Comparison of ENCODE assay signal across 1 cellular context in genomic region chr12:56041579-56042429, GRCh38.
TF ChIP-seq lines count a peak whose summit lies in the region.

Gene RPS26, plus strand, starts transcription at chr12:56041918. Its CDS starts 249 bp downstream, at chr12:56042167.

TF ChIP-seq in K562, 482 proteins besides CTCF, POLR2A, EP300 and RAD21 (continued from another document and continues in another):
- 0 out of 2 replicates have a peak, but pooled peaks have one; percentile 48 for TF ChIP-seq TCF15 (CRISPR knock-in tag; IDR thresholded peaks at IDR 0.05)
- TF ChIP-seq ZNF507 (tag; conservative IDR thresholded peaks at IDR 0.05) = no peak
- no peak for TF ChIP-seq BRCA1 (IDR thresholded peaks at IDR 0.05)
- no peak for TF ChIP-seq BRCA1 (CRISPR knock-in tag; IDR thresholded peaks at IDR 0.05)
- no peak for TF ChIP-seq PRMT5 (CRISPR knock-in tag; IDR thresholded peaks at IDR 0.05)
- peak; percentile 68 to 76 for TF ChIP-seq E2F6 (IDR thresholded peaks at IDR 0.05; ENCODE audit: borderline replicate concordance in 1 of 2, extremely low read depth in 1 of 2, insufficient read depth in 1 of 2, insufficient read length in 1 of 2, low read depth in 1 of 2, low read length in 1 of 2, poor library complexity in 1 of 2, severe bottlenecking in 1 of 2)
- TF ChIP-seq THAP12 (CRISPR knock-in tag; IDR thresholded peaks at IDR 0.05) = 0 out of 2 replicates have a peak, but pooled peaks have one; percentile 34
- TF ChIP-seq HES1 (IDR thresholded peaks at IDR 0.05; ENCODE audit: low read depth) = peak; percentile 79; the same call in 1 of the 2 replicates
- peak; percentile 89 for TF ChIP-seq ZBTB2 (IDR thresholded peaks at IDR 0.05)
- peak; percentile 98 for TF ChIP-seq TAF7 (tag; IDR thresholded peaks at IDR 0.05)
- TF ChIP-seq GABPA (tag; conservative IDR thresholded peaks at IDR 0.05; ENCODE audit: low read depth) = peak; percentile 99
- peak; percentile 100 for TF ChIP-seq ETV1 (tag; conservative IDR thresholded peaks at IDR 0.05; ENCODE audit: low read depth)
- no peak; the same call in 1 of the 2 replicates for TF ChIP-seq BHLHE40 (IDR thresholded peaks at IDR 0.05; ENCODE audit: low read length)
- TF ChIP-seq FOXJ2 (tag; IDR thresholded peaks at IDR 0.05) = peak; percentile 78; the same call in 1 of the 2 replicates
- no peak for TF ChIP-seq ZNF655 (CRISPR knock-in tag; IDR thresholded peaks at IDR 0.05)
- 0 out of 2 replicates have a peak, but pooled peaks have one; percentile 53 for TF ChIP-seq SMARCA5 (IDR thresholded peaks at IDR 0.05)
- peak; percentile 91 for TF ChIP-seq CREB3L1 (IDR thresholded peaks at IDR 0.05; ENCODE audit: borderline replicate concordance, low read depth)
- 0 out of 2 replicates have a peak, but pooled peaks have one; percentile 24 for TF ChIP-seq SMARCA4 (IDR thresholded peaks at IDR 0.05)
- peak; percentile 82; the same call in 1 of the 2 replicates for TF ChIP-seq ZNF766 (CRISPR knock-in tag; conservative IDR thresholded peaks at IDR 0.05)
- peak; percentile 57; the same call in 1 of the 2 replicates for TF ChIP-seq ZNF740 (CRISPR knock-in tag; IDR thresholded peaks at IDR 0.05)
- peak; percentile 40 to 78; a peak in 3 of 4 replicates for TF ChIP-seq ZNF740 (tag; IDR thresholded peaks at IDR 0.05)
- no peak for TF ChIP-seq PHB2 (IDR thresholded peaks at IDR 0.05; ENCODE audit: low read depth)
- TF ChIP-seq CC2D1A (IDR thresholded peaks at IDR 0.05) = peak; percentile 66
- TF ChIP-seq GATAD2B (IDR thresholded peaks at IDR 0.05; ENCODE audit: borderline replicate concordance) = no peak
- TF ChIP-seq BRD9 (IDR thresholded peaks at IDR 0.05; ENCODE audit: low read depth, partially characterized antibody) = peak; percentile 90
- TF ChIP-seq CHAMP1 (IDR thresholded peaks at IDR 0.05) = peak; percentile 73
- 0 out of 4 replicates have a peak, but pooled peaks of 1 of the 2 experiments have one; percentile 35 for TF ChIP-seq FOXA3 (CRISPR knock-in tag; conservative IDR thresholded peaks at IDR 0.05 in 1 of 2, IDR thresholded peaks at IDR 0.05 in 1 of 2)
- no peak for TF ChIP-seq MEF2A (IDR thresholded peaks at IDR 0.05; ENCODE audit: control insufficient read depth, low read depth, low read length)
- TF ChIP-seq GABPB1 (CRISPR knock-in tag; IDR thresholded peaks at IDR 0.05) = peak; percentile 94
- 0 out of 3 replicates have a peak, but pooled peaks of 1 of the 2 experiments have one; percentile 68 for TF ChIP-seq CBX3 (IDR thresholded peaks at IDR 0.05; ENCODE audit: borderline replicate concordance in 1 of 2, low read length in 2 of 2)
- TF ChIP-seq KLF1 (tag; IDR thresholded peaks at IDR 0.05) = peak; percentile 94
- TF ChIP-seq HOXB6 (CRISPR knock-in tag; IDR thresholded peaks at IDR 0.05; ENCODE audit: borderline replicate concordance) = no peak
- no peak for TF ChIP-seq CBX2 (IDR thresholded peaks at IDR 0.05; ENCODE audit: insufficient read depth, low read length, poor library complexity, severe bottlenecking)
- peak; percentile 80 for TF ChIP-seq LEF1 (IDR thresholded peaks at IDR 0.05)
- no peak for TF ChIP-seq CEBPZ (IDR thresholded peaks at IDR 0.05; ENCODE audit: borderline replicate concordance, low read depth, low read length)
- no peak for TF ChIP-seq HMG20B (CRISPR knock-in tag; IDR thresholded peaks at IDR 0.05)
- TF ChIP-seq MYC (IDR thresholded peaks at IDR 0.05; ENCODE audit: low read depth, low read length) = peak; percentile 83
- TF ChIP-seq MYC (CRISPR knock-in tag; IDR thresholded peaks at IDR 0.05; ENCODE audit: borderline replicate concordance, low read depth) = peak; percentile 92; the same call in 1 of the 2 replicates
- TF ChIP-seq ZNF436 (CRISPR knock-in tag; IDR thresholded peaks at IDR 0.05) = no peak
- TF ChIP-seq BDP1 (IDR thresholded peaks at IDR 0.05; ENCODE audit: insufficient read depth, insufficient read length) = no peak
- peak; percentile 78 for TF ChIP-seq HMGXB4 (CRISPR knock-in tag; IDR thresholded peaks at IDR 0.05)
- TF ChIP-seq ZNF717 (CRISPR knock-in tag; IDR thresholded peaks at IDR 0.05) = no peak
- TF ChIP-seq ILF3 (IDR thresholded peaks at IDR 0.05; ENCODE audit: borderline replicate concordance) = 0 out of 2 replicates have a peak, but pooled peaks have one; percentile 19
- TF ChIP-seq ZBTB12 (CRISPR knock-in tag; IDR thresholded peaks at IDR 0.05) = peak; percentile 80
